21 cellular contexts compared by ENCODE assay signal in genomic region chr1:238324465-238324864, GRCh38.
"Had no signal": no experiment of that assay in that cellular context is flagged by ENCODE, and none has a peak within 500 bp of the region (broad histone marks: within the 10 kb centered on the region; RNA-seq: fewer than 3 reads in every experiment).

No MANE protein-coding gene starts in this region.

- DNase-seq: Karpas-422, KG1, MM.1S, NCI-H1092 treated with DMSO at 0.1 percent for 48 hours, NCI-H1436, NCI-H187, NCI-H2029, NCI-H2081 treated with DMSO at 0.1 percent for 48 hours, NCI-H2171, NCI-H226, NCI-H446, NCI-H510A, NCI-H524 treated with DMSO at 0.1 percent for 48 hours, NCI-H69, NCI-H774, Right ventricle myocardium superior, RPMI8226, SIG-M5, SK-N-SH, SW 1271 had no signal

- ATAC-seq: HepG2 had no signal
